Comparison of ENCODE assay signal across 9 cellular contexts in genomic region chr1:79646885-79647284, GRCh38.
"Had no signal": no experiment of that assay in that cellular context is flagged by ENCODE, and none has a peak within 500 bp of the region (broad histone marks: within the 10 kb centered on the region; RNA-seq: fewer than 3 reads in every experiment).

No MANE protein-coding gene starts in this region.

- H3K9me3 ChIP-seq: colonic mucosa, sigmoid colon had no signal

- H3K4me1 ChIP-seq: colonic mucosa, sigmoid colon had no signal

- DNase-seq: activated naive CD4-positive, alpha-beta T cell treated with anti-CD3 and anti-CD28 coated beads, Interleukin-2, amount 10 ng/mL, durations not matched to agents 7 days and 5 days; caudate nucleus; colonic mucosa; foreskin melanocyte; head of caudate nucleus; sigmoid colon; stimulated activated CD4-positive, alpha-beta T cell treated with anti-CD3 and anti-CD28 coated beads, Interleukin-2, amount 100 ng/mL, for 24 hours; stimulated activated naive B cell treated with anti-CD40 and anti-IgM and Interleukin-4, amounts not matched to agents 10 μg/mL and 1 μg/mL and 100 μg/mL, for 72 hours; T-helper 1 cell had no signal

- H3K27me3 ChIP-seq: colonic mucosa, sigmoid colon had no signal

- H3K4me3 ChIP-seq: colonic mucosa, sigmoid colon had no signal

- ATAC-seq: stimulated activated naive B cell treated with anti-CD40 and anti-IgM and Interleukin-4, amounts not matched to agents 10 μg/mL and 1 μg/mL and 100 μg/mL, for 72 hours had no signal

- H3K27ac ChIP-seq: colonic mucosa, sigmoid colon had no signal

- H3K36me3 ChIP-seq: colonic mucosa, sigmoid colon had no signal
